Comparison of ENCODE assay signal across 1 cellular context in the genomic region with DNA sequence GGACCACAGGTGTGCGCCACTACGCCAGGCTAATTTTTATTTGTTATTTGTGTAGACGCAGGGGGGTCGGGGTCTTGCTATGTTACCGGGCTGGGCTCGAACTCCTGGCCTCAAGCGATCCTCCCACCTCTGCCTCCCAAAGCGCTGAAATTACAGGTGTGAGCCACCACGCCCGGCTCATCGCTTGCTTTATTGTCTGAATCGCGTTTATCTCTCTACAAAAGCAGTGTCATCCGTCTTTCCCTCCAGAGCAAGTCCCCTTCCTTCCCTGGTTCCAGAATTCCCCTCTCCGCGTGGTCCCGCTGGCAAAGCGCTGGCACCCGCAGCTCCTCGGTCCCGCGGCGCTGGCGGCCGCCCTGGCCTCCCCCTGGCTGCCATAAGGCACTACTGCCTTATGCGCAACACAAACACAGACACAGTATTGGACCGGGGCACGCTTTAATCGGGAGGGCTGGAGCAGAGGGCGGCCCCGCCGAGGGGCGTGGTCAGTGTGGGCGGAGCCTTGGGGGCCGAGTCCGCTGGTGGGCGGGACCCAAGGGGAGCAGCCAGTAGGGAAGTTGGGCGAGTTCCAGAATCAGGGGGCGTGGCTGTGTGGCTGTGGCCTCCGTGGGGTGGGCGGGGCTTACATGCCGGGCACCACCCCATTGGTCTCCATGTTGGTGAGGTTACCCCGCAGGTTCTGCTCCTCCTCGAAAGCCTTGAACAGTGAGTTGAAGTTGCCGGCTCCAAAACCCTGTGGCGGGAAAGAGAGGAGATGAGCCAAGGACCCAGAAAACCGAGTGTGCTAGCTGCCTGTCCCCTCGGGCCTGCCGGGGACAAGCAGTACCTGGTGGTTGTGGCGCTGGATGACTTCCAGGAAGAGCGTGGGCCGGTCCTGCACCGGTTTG.
TF ChIP-seq lines count a peak whose summit lies in the region.

No MANE protein-coding gene starts in this region.

TF ChIP-seq in GM23338, 12 proteins besides CTCF, POLR2A, EP300 and RAD21:
- TF ChIP-seq, protein P1, sequence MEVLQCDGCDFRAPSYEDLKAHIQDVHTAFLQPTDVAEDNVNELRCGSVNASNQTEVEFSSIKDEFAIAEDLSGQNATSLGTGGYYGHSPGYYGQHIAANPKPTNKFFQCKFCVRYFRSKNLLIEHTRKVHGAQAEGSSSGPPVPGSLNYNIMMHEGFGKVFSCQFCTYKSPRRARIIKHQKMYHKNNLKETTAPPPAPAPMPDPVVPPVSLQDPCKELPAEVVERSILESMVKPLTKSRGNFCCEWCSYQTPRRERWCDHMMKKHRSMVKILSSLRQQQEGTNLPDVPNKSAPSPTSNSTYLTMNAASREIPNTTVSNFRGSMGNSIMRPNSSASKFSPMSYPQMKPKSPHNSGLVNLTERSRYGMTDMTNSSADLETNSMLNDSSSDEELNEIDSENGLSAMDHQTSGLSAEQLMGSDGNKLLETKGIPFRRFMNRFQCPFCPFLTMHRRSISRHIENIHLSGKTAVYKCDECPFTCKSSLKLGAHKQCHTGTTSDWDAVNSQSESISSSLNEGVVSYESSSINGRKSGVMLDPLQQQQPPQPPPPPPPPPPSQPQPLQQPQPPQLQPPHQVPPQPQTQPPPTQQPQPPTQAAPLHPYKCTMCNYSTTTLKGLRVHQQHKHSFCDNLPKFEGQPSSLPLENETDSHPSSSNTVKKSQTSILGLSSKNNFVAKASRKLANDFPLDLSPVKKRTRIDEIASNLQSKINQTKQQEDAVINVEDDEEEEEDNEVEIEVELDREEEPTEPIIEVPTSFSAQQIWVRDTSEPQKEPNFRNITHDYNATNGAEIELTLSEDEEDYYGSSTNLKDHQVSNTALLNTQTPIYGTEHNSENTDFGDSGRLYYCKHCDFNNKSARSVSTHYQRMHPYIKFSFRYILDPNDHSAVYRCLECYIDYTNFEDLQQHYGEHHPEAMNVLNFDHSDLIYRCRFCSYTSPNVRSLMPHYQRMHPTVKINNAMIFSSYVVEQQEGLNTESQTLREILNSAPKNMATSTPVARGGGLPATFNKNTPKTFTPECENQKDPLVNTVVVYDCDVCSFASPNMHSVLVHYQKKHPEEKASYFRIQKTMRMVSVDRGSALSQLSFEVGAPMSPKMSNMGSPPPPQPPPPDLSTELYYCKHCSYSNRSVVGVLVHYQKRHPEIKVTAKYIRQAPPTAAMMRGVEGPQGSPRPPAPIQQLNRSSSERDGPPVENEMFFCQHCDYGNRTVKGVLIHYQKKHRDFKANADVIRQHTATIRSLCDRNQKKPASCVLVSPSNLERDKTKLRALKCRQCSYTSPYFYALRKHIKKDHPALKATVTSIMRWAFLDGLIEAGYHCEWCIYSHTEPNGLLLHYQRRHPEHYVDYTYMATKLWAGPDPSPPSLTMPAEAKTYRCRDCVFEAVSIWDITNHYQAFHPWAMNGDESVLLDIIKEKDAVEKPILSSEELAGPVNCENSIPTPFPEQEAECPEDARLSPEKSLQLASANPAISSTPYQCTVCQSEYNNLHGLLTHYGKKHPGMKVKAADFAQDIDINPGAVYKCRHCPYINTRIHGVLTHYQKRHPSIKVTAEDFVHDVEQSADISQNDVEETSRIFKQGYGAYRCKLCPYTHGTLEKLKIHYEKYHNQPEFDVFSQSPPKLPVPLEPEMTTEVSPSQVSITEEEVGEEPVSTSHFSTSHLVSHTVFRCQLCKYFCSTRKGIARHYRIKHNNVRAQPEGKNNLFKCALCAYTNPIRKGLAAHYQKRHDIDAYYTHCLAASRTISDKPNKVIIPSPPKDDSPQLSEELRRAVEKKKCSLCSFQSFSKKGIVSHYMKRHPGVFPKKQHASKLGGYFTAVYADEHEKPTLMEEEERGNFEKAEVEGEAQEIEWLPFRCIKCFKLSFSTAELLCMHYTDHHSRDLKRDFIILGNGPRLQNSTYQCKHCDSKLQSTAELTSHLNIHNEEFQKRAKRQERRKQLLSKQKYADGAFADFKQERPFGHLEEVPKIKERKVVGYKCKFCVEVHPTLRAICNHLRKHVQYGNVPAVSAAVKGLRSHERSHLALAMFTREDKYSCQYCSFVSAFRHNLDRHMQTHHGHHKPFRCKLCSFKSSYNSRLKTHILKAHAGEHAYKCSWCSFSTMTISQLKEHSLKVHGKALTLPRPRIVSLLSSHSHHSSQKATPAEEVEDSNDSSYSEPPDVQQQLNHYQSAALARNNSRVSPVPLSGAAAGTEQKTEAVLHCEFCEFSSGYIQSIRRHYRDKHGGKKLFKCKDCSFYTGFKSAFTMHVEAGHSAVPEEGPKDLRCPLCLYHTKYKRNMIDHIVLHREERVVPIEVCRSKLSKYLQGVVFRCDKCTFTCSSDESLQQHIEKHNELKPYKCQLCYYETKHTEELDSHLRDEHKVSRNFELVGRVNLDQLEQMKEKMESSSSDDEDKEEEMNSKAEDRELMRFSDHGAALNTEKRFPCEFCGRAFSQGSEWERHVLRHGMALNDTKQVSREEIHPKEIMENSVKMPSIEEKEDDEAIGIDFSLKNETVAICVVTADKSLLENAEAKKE (CRISPR knock-in tag; IDR thresholded peaks at IDR 0.05): no peak
- TF ChIP-seq JUNB (IDR thresholded peaks at IDR 0.05; ENCODE audit: unreplicated experiment): no peak
- TF ChIP-seq POLR2AphosphoS5 (IDR thresholded peaks at IDR 0.05; ENCODE audit: low read depth): peak; percentile 86
- TF ChIP-seq, protein P2, sequence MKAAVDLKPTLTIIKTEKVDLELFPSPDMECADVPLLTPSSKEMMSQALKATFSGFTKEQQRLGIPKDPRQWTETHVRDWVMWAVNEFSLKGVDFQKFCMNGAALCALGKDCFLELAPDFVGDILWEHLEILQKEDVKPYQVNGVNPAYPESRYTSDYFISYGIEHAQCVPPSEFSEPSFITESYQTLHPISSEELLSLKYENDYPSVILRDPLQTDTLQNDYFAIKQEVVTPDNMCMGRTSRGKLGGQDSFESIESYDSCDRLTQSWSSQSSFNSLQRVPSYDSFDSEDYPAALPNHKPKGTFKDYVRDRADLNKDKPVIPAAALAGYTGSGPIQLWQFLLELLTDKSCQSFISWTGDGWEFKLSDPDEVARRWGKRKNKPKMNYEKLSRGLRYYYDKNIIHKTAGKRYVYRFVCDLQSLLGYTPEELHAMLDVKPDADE (IDR thresholded peaks at IDR 0.05): peak; percentile 17; the same call in 1 of the 2 replicates
- TF ChIP-seq CREB1 (CRISPR knock-in tag; IDR thresholded peaks at IDR 0.05; ENCODE audit: low read depth): peak; percentile 2; the same call in 1 of the 2 replicates
TF ChIP-seq in GM23338: peak in this region for 3.
